8 cellular contexts compared by ENCODE assay signal in the genomic region with DNA sequence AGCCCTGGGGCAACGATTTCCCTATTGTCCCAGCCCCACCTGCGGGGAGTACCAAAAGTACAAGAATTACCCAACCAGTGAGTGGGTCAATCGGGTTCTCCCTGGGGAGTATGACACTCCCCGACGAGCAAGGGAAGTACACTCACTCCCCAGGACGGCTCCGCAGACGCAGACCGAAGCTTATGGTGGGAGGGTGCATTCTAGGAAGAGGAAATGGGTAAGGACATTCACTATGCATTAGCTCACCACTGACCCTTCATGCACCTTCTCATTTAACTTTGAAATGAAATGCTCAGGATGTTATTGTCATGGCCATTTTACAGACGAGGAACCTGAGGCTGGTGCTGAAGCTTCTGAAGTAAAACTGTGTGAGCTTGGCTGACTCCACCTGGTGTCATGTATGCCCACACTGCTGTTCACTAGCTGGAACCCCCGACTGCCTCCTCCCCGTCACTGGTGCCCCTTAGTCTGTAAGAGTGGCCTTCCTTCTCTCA. TPM values are rescaled to one million over a fixed set of nuclear protein-coding genes. Genes with fewer than 3 reads are reported as not detected.
A peak's percentile ranks its signal among the peaks of the same experiment; 100 is the strongest.
DNase-seq lines count a peak whose midpoint lies in the region; ATAC-seq and TF ChIP-seq lines count a peak whose summit lies in the region.

No MANE protein-coding gene starts in this region.

- no peaks in the 10 kb centered on the region for H3K79me2 ChIP-seq in smooth muscle cell (ENCODE audit: low read depth)

- peak; percentile 68 for DNase-seq in NOMO-1 treated with DMSO at 0.1 percent for 48 hours (lab: John Stamatoyannopoulos, UW; ENCODE audit: unreplicated experiment)
- peak; percentile 34 for DNase-seq in fibroblast of peridontal ligament (ENCODE audit: extremely low read depth)
- no peak for DNase-seq in smooth muscle cell (lab: John Stamatoyannopoulos, UW; ENCODE audit: unreplicated experiment)
- no peak for DNase-seq in stimulated activated naive CD4-positive, alpha-beta T cell treated with Interleukin-2 at 50 U/mL for 16 hours (lab: John Stamatoyannopoulos, UW)
- no peak for DNase-seq in DMS79 treated with DMSO at 0.1 percent for 48 hours (lab: John Stamatoyannopoulos, UW)
- no peak for DNase-seq in GDM1 (lab: John Stamatoyannopoulos, UW)

- TF ChIP-seq CTCF in smooth muscle cell (IDR thresholded peaks at IDR 0.05; ENCODE audit: borderline replicate concordance, insufficient read depth, poor library complexity, severe bottlenecking), result no peak

- H2AFZ ChIP-seq in smooth muscle cell (ENCODE audit: low read depth), result no peak overlapping the region

- peaks cover 26% of the 10 kb centered on the region for H3K4me1 ChIP-seq in smooth muscle cell (ENCODE audit: low read depth)

- no peak overlapping the region for H3K4me3 ChIP-seq in smooth muscle cell

- H3K36me3 ChIP-seq in smooth muscle cell (ENCODE audit: low read depth), result no peaks in the 10 kb centered on the region

- H3K4me2 ChIP-seq in smooth muscle cell, result peak overlapping the region; percentile 52

- H3K9ac ChIP-seq in smooth muscle cell (ENCODE audit: low read depth), result peak overlapping the region; percentile 35

- ATAC-seq in GM21447 (IDR thresholded peaks at IDR 0.05; ENCODE audit: unreplicated experiment) (peak; percentile 53), HG02588 (IDR thresholded peaks at IDR 0.05; ENCODE audit: unreplicated experiment) (no peak)

- H4K20me1 ChIP-seq in smooth muscle cell (ENCODE audit: low read depth), result no peaks in the 10 kb centered on the region

- H3K27ac ChIP-seq in smooth muscle cell (ENCODE audit: low read depth), result no peak overlapping the region

- WGBS in smooth muscle cell (ENCODE audit: low lambda C conversion rate), result 32% methylated on average over 12 of the region's 12 CpGs

- H3F3A ChIP-seq in smooth muscle cell (ENCODE audit: low read depth), result peaks cover 10% of the 10 kb centered on the region

- H3K9me3 ChIP-seq in smooth muscle cell (replicated peaks; ENCODE audit: low read depth), result no peaks in the 10 kb centered on the region

- H3K27me3 ChIP-seq in smooth muscle cell (ENCODE audit: low read depth), result no peaks in the 10 kb centered on the region

RNA-seq across cellular contexts. Expression of a gene that starts 45.8 kb away (rescaled TPM):
- total RNA-seq in smooth muscle cell, result 566 and 645 TPM in 2 replicates
- 403 and 473 TPM in 2 replicates for polyA plus RNA-seq in smooth muscle cell

RNA-seq across cellular contexts. Expression of a gene that starts 56.4 kb away (rescaled TPM):
- 1,280 and 1,300 TPM in 2 replicates for total RNA-seq in smooth muscle cell
- polyA plus RNA-seq in smooth muscle cell, result 1,543 and 1,567 TPM in 2 replicates

Comparison
In these comparisons a context has a peak if more than half of its experiments do, and no peak if none do; other contexts are left out.
1. DNase-seq: peak in NOMO-1 treated with DMSO at 0.1 percent for 48 hours (single experiment) and fibroblast of peridontal ligament (single experiment); none in smooth muscle cell (single experiment), stimulated activated naive CD4-positive, alpha-beta T cell treated with Interleukin-2 at 50 U/mL for 16 hours (single experiment), DMS79 treated with DMSO at 0.1 percent for 48 hours (single experiment) and GDM1 (single experiment).